In the genomic region with DNA sequence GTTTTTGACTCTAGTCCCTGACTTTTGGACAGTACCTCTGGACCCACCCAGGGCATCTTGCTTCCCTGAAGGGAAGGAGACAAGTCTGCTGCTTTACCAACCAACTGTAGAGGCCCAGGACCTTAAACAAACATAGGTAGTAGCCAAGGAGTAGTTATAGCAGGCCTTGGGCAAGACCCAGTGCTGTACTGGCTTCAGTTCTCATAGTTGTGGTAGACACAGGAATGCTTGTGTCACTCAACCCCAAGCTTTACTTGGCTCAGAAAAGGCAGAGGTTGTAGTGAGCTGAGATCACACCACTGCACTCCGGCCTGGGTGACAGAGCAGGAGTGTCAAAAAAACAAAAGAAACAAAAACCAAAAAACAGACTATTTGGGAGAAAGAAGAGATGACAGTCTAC, we compare ENCODE assay signal across 37 cellular contexts. TPM values are rescaled to one million over a fixed set of nuclear protein-coding genes. Genes with fewer than 3 reads are reported as not detected.
"Had no signal": no experiment of that assay in that cellular context is flagged by ENCODE, and none has a peak within 500 bp of the region (broad histone marks: within the 10 kb centered on the region; RNA-seq: fewer than 3 reads in every experiment).

No MANE protein-coding gene starts in this region.

- H3K9me3 Mint-ChIP-seq: activated CD4-positive, alpha-beta T cell treated with anti-CD3 and anti-CD28 coated beads, Interleukin-2, amount 10 ng/mL, durations not matched to agents 24 days and 14 days; activated CD8-positive, alpha-beta T cell treated with anti-CD3 and anti-CD28 coated beads for 36 hours; activated naive CD8-positive, alpha-beta T cell treated with anti-CD3 and anti-CD28 coated beads for 36 hours; activated T-cell treated with anti-CD3 and anti-CD28 coated beads, Interleukin-2, amount 50 U/mL, for 72 hours; activated T-helper 17 cell treated with anti-CD3 and anti-CD28 coated beads, Interleukin-2, amount 50 U/mL, for 72 hours; T-helper 1 cell treated with Interleukin-12 subunit alpha and Interleukin-12 subunit beta and Interleukin-4 antibody, amounts not matched to agents 30 μg/mL and 1 μg/mL, for 36 hours; T-helper 2 cell treated with Interferon-gamma antibody and Interleukin-4, amounts not matched to agents 5 μg/mL and 100 μg/mL, for 36 hours had no signal

- H3K9me3 ChIP-seq: ascending aorta, body of pancreas, Peyer's patch, SJSA1, SK-N-SH had no signal

- H3K9ac ChIP-seq: SK-N-SH had no signal

- ATAC-seq: activated CD8-positive, alpha-beta T cell treated with anti-CD3 and anti-CD28 coated beads for 36 hours; activated T-cell treated with anti-CD3 and anti-CD28 coated beads, Interleukin-2, amount 50 U/mL, for 72 hours; activated T-helper 17 cell treated with anti-CD3 and anti-CD28 coated beads, Interleukin-2, amount 50 U/mL, for 72 hours; body of pancreas; PC-3 had no signal

- H3K27ac ChIP-seq: ascending aorta, body of pancreas, Peyer's patch, SJSA1 had no signal

- H3K4me1 Mint-ChIP-seq: activated CD4-positive, alpha-beta T cell treated with anti-CD3 and anti-CD28 coated beads, Interleukin-2, amount 10 ng/mL, durations not matched to agents 24 days and 14 days; activated T-helper 17 cell treated with anti-CD3 and anti-CD28 coated beads, Interleukin-2, amount 50 U/mL, for 72 hours had no signal

- H3K36me3 ChIP-seq: ascending aorta, Peyer's patch, SJSA1 had no signal

- H3K4me1 ChIP-seq: ascending aorta, body of pancreas, Peyer's patch, SJSA1 had no signal

- H3K4me3 ChIP-seq: ascending aorta, body of pancreas, Peyer's patch, SJSA1 had no signal

- H3K36me3 Mint-ChIP-seq: activated naive CD8-positive, alpha-beta T cell treated with anti-CD3 and anti-CD28 coated beads for 36 hours had no signal

- H3K4me3 Mint-ChIP-seq: activated CD4-positive, alpha-beta T cell treated with anti-CD3 and anti-CD28 coated beads, Interleukin-2, amount 10 ng/mL, durations not matched to agents 24 days and 14 days; activated CD8-positive, alpha-beta T cell treated with anti-CD3 and anti-CD28 coated beads for 36 hours; activated naive CD8-positive, alpha-beta T cell treated with anti-CD3 and anti-CD28 coated beads for 36 hours; activated T-cell treated with anti-CD3 and anti-CD28 coated beads, Interleukin-2, amount 50 U/mL, for 72 hours; activated T-helper 17 cell treated with anti-CD3 and anti-CD28 coated beads, Interleukin-2, amount 50 U/mL, for 72 hours; T-helper 1 cell treated with Interleukin-12 subunit alpha and Interleukin-12 subunit beta and Interleukin-4 antibody, amounts not matched to agents 30 μg/mL and 1 μg/mL, for 36 hours; T-helper 2 cell treated with Interferon-gamma antibody and Interleukin-4, amounts not matched to agents 5 μg/mL and 100 μg/mL, for 36 hours had no signal

- H3K4me2 ChIP-seq: SK-N-SH had no signal

- DNase-seq: activated CD4-positive, alpha-beta T cell treated with anti-CD3 and anti-CD28 coated beads, Interleukin-2, amount 10 ng/mL, durations not matched to agents 24 days and 14 days; activated CD4-positive, alpha-beta T cell treated with anti-CD3 and anti-CD28 coated beads, Interleukin-2, amount 50 U/mL, for 4 hours; activated CD8-positive, alpha-beta T cell treated with anti-CD3 and anti-CD28 coated beads for 36 hours; activated effector memory CD4-positive, alpha-beta T cell treated with anti-CD3 and anti-CD28 coated beads, Interleukin-2, amount 50 U/mL, for 16 hours; activated naive CD4-positive, alpha-beta T cell; activated naive CD4-positive, alpha-beta T cell treated with anti-CD3 and anti-CD28 coated beads, Interleukin-2, amount 50 U/mL, for 16 hours; activated naive CD8-positive, alpha-beta T cell treated with anti-CD3 and anti-CD28 coated beads for 36 hours; activated T-cell treated with anti-CD3 and anti-CD28 coated beads, Interleukin-2, amount 50 U/mL, for 1 hour; activated T-cell treated with anti-CD3 and anti-CD28 coated beads, Interleukin-2, amount 50 U/mL, for 72 hours; amygdala; body of pancreas; caudate nucleus; Kasumi-1; NCI-H1092 treated with DMSO at 0.1 percent for 48 hours; NCI-H1417; NCI-H146; NCI-H187; NCI-H2029 treated with DMSO at 0.1 percent for 48 hours; NCI-H2107; NCI-H2171; NCI-H510A; NCI-H526; NCI-H748 treated with DMSO at 0.1 percent for 48 hours; NK-92 treated with Interleukin-12 subunit alpha and Interleukin-12 subunit beta, amount 100 ng/mL, for 24 hours; PC-3; Peyer's patch; RPMI8226; SHP77 treated with DMSO at 0.1 percent for 48 hours; SK-N-SH had no signal

- H3K27ac Mint-ChIP-seq: activated CD4-positive, alpha-beta T cell treated with anti-CD3 and anti-CD28 coated beads, Interleukin-2, amount 10 ng/mL, durations not matched to agents 24 days and 14 days; activated CD8-positive, alpha-beta T cell treated with anti-CD3 and anti-CD28 coated beads for 36 hours; activated naive CD8-positive, alpha-beta T cell treated with anti-CD3 and anti-CD28 coated beads for 36 hours; activated T-cell treated with anti-CD3 and anti-CD28 coated beads, Interleukin-2, amount 50 U/mL, for 72 hours; activated T-helper 17 cell treated with anti-CD3 and anti-CD28 coated beads, Interleukin-2, amount 50 U/mL, for 72 hours; T-helper 1 cell treated with Interleukin-12 subunit alpha and Interleukin-12 subunit beta and Interleukin-4 antibody, amounts not matched to agents 30 μg/mL and 1 μg/mL, for 36 hours; T-helper 2 cell treated with Interferon-gamma antibody and Interleukin-4, amounts not matched to agents 5 μg/mL and 100 μg/mL, for 36 hours had no signal

- H3K27me3 ChIP-seq: ascending aorta, body of pancreas, Peyer's patch had no signal

RNA-seq across cellular contexts. Expression of gene OR52M1, which starts 21.3 kb away (rescaled TPM):
- total RNA-seq: activated CD4-positive, alpha-beta T cell treated with anti-CD3 and anti-CD28 coated beads, Interleukin-2, amount 10 ng/mL, durations not matched to agents 24 days and 14 days; activated CD8-positive, alpha-beta memory T cell treated with anti-CD3 and anti-CD28 coated beads for 36 hours; activated CD8-positive, alpha-beta T cell treated with anti-CD3 and anti-CD28 coated beads for 36 hours; activated naive CD8-positive, alpha-beta T cell treated with anti-CD3 and anti-CD28 coated beads for 36 hours; activated T-cell treated with anti-CD3 and anti-CD28 coated beads, Interleukin-2, amount 50 U/mL, for 72 hours; activated T-helper 17 cell treated with anti-CD3 and anti-CD28 coated beads, Interleukin-2, amount 50 U/mL, for 72 hours; ascending aorta; body of pancreas; bronchial epithelial cell; PC-3; Peyer's patch; SJSA1 had no signal
- polyA plus RNA-seq: adipose tissue, SK-N-SH had no signal

RNA-seq across cellular contexts. Expression of gene OR52K1, which starts 41.2 kb away (rescaled TPM):
- total RNA-seq: activated CD4-positive, alpha-beta T cell treated with anti-CD3 and anti-CD28 coated beads, Interleukin-2, amount 10 ng/mL, durations not matched to agents 24 days and 14 days; activated CD8-positive, alpha-beta memory T cell treated with anti-CD3 and anti-CD28 coated beads for 36 hours; activated CD8-positive, alpha-beta T cell treated with anti-CD3 and anti-CD28 coated beads for 36 hours; activated naive CD8-positive, alpha-beta T cell treated with anti-CD3 and anti-CD28 coated beads for 36 hours; activated T-cell treated with anti-CD3 and anti-CD28 coated beads, Interleukin-2, amount 50 U/mL, for 72 hours; ascending aorta; body of pancreas; bronchial epithelial cell; PC-3; Peyer's patch; SJSA1 had no signal
- polyA plus RNA-seq: adipose tissue, SK-N-SH had no signal

RNA-seq across cellular contexts. Expression of gene OR52I2, which starts 57.9 kb away (rescaled TPM):
- total RNA-seq: activated CD4-positive, alpha-beta T cell treated with anti-CD3 and anti-CD28 coated beads, Interleukin-2, amount 10 ng/mL, durations not matched to agents 24 days and 14 days; activated CD8-positive, alpha-beta memory T cell treated with anti-CD3 and anti-CD28 coated beads for 36 hours; activated CD8-positive, alpha-beta T cell treated with anti-CD3 and anti-CD28 coated beads for 36 hours; activated naive CD8-positive, alpha-beta T cell treated with anti-CD3 and anti-CD28 coated beads for 36 hours; activated T-cell treated with anti-CD3 and anti-CD28 coated beads, Interleukin-2, amount 50 U/mL, for 72 hours; activated T-helper 17 cell treated with anti-CD3 and anti-CD28 coated beads, Interleukin-2, amount 50 U/mL, for 72 hours; ascending aorta; body of pancreas; bronchial epithelial cell; PC-3; Peyer's patch; SJSA1 had no signal
- polyA plus RNA-seq: adipose tissue, SK-N-SH had no signal
